ENCODE assay signal across 32 cellular contexts in the genomic region with DNA sequence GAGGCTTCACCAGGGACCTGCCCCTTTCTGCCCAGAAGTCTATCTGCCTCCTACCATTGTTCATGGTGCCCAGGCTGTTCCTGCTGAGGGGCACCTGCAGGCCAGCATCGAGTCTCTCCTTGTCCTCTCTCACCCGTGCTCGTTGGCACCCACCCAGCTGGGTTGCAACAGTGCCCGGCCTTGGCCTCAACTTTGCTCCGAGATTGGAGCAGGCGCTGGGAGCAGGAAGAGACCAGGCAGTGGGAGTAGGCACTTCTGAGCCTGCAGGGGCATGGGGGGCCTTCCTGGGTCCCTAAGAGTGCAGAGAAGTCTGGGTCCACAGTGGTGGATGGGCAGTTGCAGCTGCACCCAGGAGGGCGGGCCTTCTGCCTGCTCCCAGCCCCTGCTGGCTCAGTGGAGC.
"Had no signal": no experiment of that assay in that cellular context is flagged by ENCODE, and none has a peak within 500 bp of the region (broad histone marks: within the 10 kb centered on the region; RNA-seq: fewer than 3 reads in every experiment).

No MANE protein-coding gene starts in this region.

- FAIRE-seq: bronchial epithelial cell had no signal

- H3K4me3 ChIP-seq: MG63, Peyer's patch, SJCRH30, SK-N-MC had no signal

- H3K4me3 Mint-ChIP-seq: activated CD4-positive, alpha-beta T cell treated with anti-CD3 and anti-CD28 coated beads, Interleukin-2, amount 10 ng/mL, durations not matched to agents 7 days and 5 days; activated CD8-positive, alpha-beta T cell treated with anti-CD3 and anti-CD28 coated beads, Interleukin-2, amount 10 ng/mL, durations not matched to agents 7 days and 5 days; activated naive CD4-positive, alpha-beta T cell treated with anti-CD3 and anti-CD28 coated beads, Interleukin-2, amount 50 U/mL, for 24 hours; activated naive CD8-positive, alpha-beta T cell treated with anti-CD3 and anti-CD28 coated beads, Interleukin-2, amount 10 ng/mL, durations not matched to agents 7 days and 5 days; activated T-cell treated with anti-CD3 and anti-CD28 coated beads, Interleukin-2, amount 50 U/mL, for 24 hours; brain had no signal

- H3K9me3 ChIP-seq: MG63, SJCRH30 had no signal

- ATAC-seq: activated CD8-positive, alpha-beta T cell treated with anti-CD3 and anti-CD28 coated beads, Interleukin-2, amount 10 ng/mL, durations not matched to agents 7 days and 5 days; PC-3 had no signal

- H3K27ac Mint-ChIP-seq: activated CD4-positive, alpha-beta T cell treated with anti-CD3 and anti-CD28 coated beads, Interleukin-2, amount 10 ng/mL, durations not matched to agents 7 days and 5 days; activated CD8-positive, alpha-beta T cell treated with anti-CD3 and anti-CD28 coated beads, Interleukin-2, amount 10 ng/mL, durations not matched to agents 7 days and 5 days; activated naive CD4-positive, alpha-beta T cell treated with anti-CD3 and anti-CD28 coated beads, Interleukin-2, amount 50 U/mL, for 24 hours; activated naive CD8-positive, alpha-beta T cell treated with anti-CD3 and anti-CD28 coated beads, Interleukin-2, amount 10 ng/mL, durations not matched to agents 7 days and 5 days; activated T-cell treated with anti-CD3 and anti-CD28 coated beads, Interleukin-2, amount 50 U/mL, for 24 hours; activated T-helper 2 cell treated with anti-CD3 and anti-CD28 coated beads, Interferon-gamma antibody, Interleukin-2, Interleukin-4, amounts not matched to agents 10 μg/mL and 5 μg/mL and 100 μg/mL, durations not matched to agents 14 hours and 24 hours and 36 hours; brain had no signal

- H3K27me3 ChIP-seq: MG63, Peyer's patch, SJCRH30 had no signal

- H3K4me1 ChIP-seq: SJCRH30 had no signal

- H3K9me3 Mint-ChIP-seq: activated naive CD4-positive, alpha-beta T cell treated with anti-CD3 and anti-CD28 coated beads, Interleukin-2, amount 50 U/mL, for 24 hours; activated naive CD8-positive, alpha-beta T cell treated with anti-CD3 and anti-CD28 coated beads, Interleukin-2, amount 10 ng/mL, durations not matched to agents 7 days and 5 days; activated T-cell treated with anti-CD3 and anti-CD28 coated beads, Interleukin-2, amount 50 U/mL, for 24 hours had no signal

- H3K4me1 Mint-ChIP-seq: activated naive CD8-positive, alpha-beta T cell treated with anti-CD3 and anti-CD28 coated beads, Interleukin-2, amount 10 ng/mL, durations not matched to agents 7 days and 5 days had no signal

- H3K27ac ChIP-seq: Peyer's patch, SJCRH30, SK-N-MC had no signal

- DNase-seq: activated CD4-positive, alpha-beta T cell treated with anti-CD3 and anti-CD28 coated beads, Interleukin-2, amount 10 ng/mL, durations not matched to agents 7 days and 5 days; activated CD4-positive, alpha-beta T cell treated with anti-CD3 and anti-CD28 coated beads, Interleukin-2, amount 50 U/mL, for 48 hours; activated CD8-positive, alpha-beta T cell treated with anti-CD3 and anti-CD28 coated beads, Interleukin-2, amount 10 ng/mL, durations not matched to agents 7 days and 5 days; activated gamma-delta T cell; activated naive CD4-positive, alpha-beta T cell treated with Interleukin-2 at 50 U/mL for 16 hours; activated naive CD8-positive, alpha-beta T cell treated with anti-CD3 and anti-CD28 coated beads, Interleukin-2, amount 10 ng/mL, durations not matched to agents 7 days and 5 days; activated T-cell treated with anti-CD3 and anti-CD28 coated beads, Interleukin-2, amount 50 U/mL, for 24 hours; cerebellar nuclear complex; Kasumi-1; KG1; MG63; MV-4-11; NCI-H1092; NCI-H1436 treated with DMSO at 0.1 percent for 48 hours; NCI-H1694 treated with DMSO at 0.1 percent for 48 hours; NCI-H2029; NCI-H345; NCI-H510A; NCI-H526; NCI-H748 treated with DMSO at 0.1 percent for 48 hours; NK-92 treated with Interleukin-12 subunit alpha and Interleukin-12 subunit beta, amount 100 ng/mL, for 24 hours; PC-3; Peyer's patch; Right ventricle myocardium superior; RPMI8226; T1000 had no signal

- H3K36me3 ChIP-seq: MG63 had no signal
